ENCODE assay signal across 8 cellular contexts in the genomic region with DNA sequence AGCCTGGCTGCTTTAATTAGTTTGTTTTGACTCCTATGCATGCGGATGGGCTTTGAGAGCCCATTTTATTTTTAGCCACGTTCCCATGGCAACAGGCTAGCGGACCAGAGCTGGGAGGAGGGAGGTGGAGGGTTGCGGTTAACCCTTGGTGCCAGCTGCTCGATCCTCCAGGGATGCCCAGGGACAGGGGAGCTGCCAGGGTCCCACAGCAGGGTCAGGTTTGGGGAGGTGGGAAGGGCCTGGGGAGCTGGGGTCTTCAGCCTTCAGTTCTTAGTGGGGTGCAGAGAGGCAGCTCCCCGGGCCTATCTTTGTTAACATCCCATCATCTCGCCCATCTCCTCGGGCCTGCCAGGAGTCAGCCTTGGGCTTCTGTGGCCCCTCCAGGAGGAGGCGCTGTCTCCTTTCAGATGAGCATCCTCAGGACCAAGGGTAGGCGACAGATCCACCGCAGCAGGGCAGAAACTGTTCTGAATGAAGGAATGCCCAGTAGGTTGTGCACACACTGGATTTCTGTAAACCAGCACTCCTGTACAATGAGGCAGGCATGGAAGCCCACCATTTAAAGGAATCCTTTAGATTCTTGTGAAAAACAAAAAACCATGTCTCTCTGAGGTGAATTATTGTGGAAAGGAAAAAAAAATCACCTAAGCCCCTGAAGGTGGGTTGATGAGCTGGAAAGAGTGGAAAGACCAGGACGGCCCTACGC.
DNase-seq lines count a peak whose midpoint lies in the region; ATAC-seq and TF ChIP-seq lines count a peak whose summit lies in the region.

No MANE protein-coding gene starts in this region.

- BruUV-seq in OCI-LY7 (replicated peaks; lab: Mats Ljungman, UMichigan) = no TSS peak

- H3K9me3 ChIP-seq in OCI-LY7 (ENCODE audit: low read length) = no peaks in the 10 kb centered on the region

- intact Hi-C loops in CD14-positive monocyte (cut with micrococcal nuclease) = loop anchor here (2.0 to 10.0 kb wide), 7 partner anchors 76 to 445 kb away; partner anchors contain the start of gene C6orf89 (in 1 of the 2)
- intact Hi-C loops in OCI-LY7 (cut with micrococcal nuclease; ENCODE audit: unreplicated experiment) = loop anchor here (1.0 to 10.0 kb wide), 5 partner anchors 16 to 441 kb away; partner anchors contain the start of gene PIM1
- intact Hi-C loops in natural killer cell (cut with micrococcal nuclease) = loop anchor here (1.0 to 2.0 kb wide), 4 partner anchors 17 to 444 kb away; no protein-coding TSS in a partner anchor

- H3K27ac Mint-ChIP-seq in CD14-positive monocyte = no peak overlapping the region
- peak overlapping the region in 2 of 3 donors; percentile 32 to 36 for H3K27ac Mint-ChIP-seq in IgD-negative memory B cell
- H3K27ac Mint-ChIP-seq in natural killer cell = no peak overlapping the region
- H3K27ac Mint-ChIP-seq in stimulated activated effector memory CD8-positive, alpha-beta T cell treated with anti-CD3 and anti-CD28 coated beads, Interleukin-12 subunit alpha, Interleukin-12 subunit beta, amount 100 ng/mL, for 72 hours = peak overlapping the region; percentile 23

- H3K4me1 Mint-ChIP-seq in CD14-positive monocyte (peaks cover 28% of the 10 kb centered on the region), IgD-negative memory B cell (peaks cover 22 to 29% (median 27%) of the 10 kb centered on the region in 3 donors), natural killer cell (peaks cover 33 to 39% of the 10 kb centered on the region in 2 donors)
- peaks cover 42% of the 10 kb centered on the region for H3K4me1 Mint-ChIP-seq in stimulated activated effector memory CD8-positive, alpha-beta T cell treated with anti-CD3 and anti-CD28 coated beads, Interleukin-12 subunit alpha, Interleukin-12 subunit beta, amount 100 ng/mL, for 72 hours

- peak overlapping the region; percentile 24; the same call in 1 of the 2 replicates for H2AFZ ChIP-seq in OCI-LY7 (ENCODE audit: low read length)

- POLR2A ChIA-PET in OCI-LY7 (lab: Charles Lee) = interaction anchor here (1.1 to 1.9 kb wide), 5 partner anchors 13 to 168 kb away, joined by 3 to 8 read pairs (median 5); no protein-coding TSS in a partner anchor

- no peaks in the 10 kb centered on the region for H3K36me3 ChIP-seq in OCI-LY7 (ENCODE audit: insufficient read depth, low read length)

- CTCF ChIA-PET in OCI-LY7 (lab: Charles Lee; ENCODE audit: unreplicated experiment) = interaction anchor here (0.6 to 4.1 kb wide), 9 partner anchors 9 to 84 kb away, joined by 3 to 43 read pairs (median 3); no protein-coding TSS in a partner anchor

- DNase-seq in CD14-positive monocyte (ENCODE audit: low spot score) = peak; percentile 86
- DNase-seq in OCI-LY7 (ENCODE audit: low spot score) = peak; percentile 91
- peak; percentile 72 for DNase-seq in activated T-cell treated with anti-CD3 and anti-CD28 coated beads for 24 hours (ENCODE audit: low read depth)
- peak; percentile 76 for DNase-seq in natural killer cell
- peak; percentile 80 to 88 for DNase-seq in stimulated activated effector memory CD8-positive, alpha-beta T cell treated with anti-CD3 and anti-CD28 coated beads, Interleukin-12 subunit alpha, Interleukin-12 subunit beta, amount 100 ng/mL, for 72 hours (ENCODE audit: low spot score in 2 of 2)

- H3K4me2 ChIP-seq in OCI-LY7 (ENCODE audit: low read length) = peak overlapping the region; percentile 61

- H4K20me1 ChIP-seq in OCI-LY7 (ENCODE audit: insufficient read depth, low read length) = no peaks in the 10 kb centered on the region

- TF ChIP-seq CTCF in CD14-positive monocyte (IDR thresholded peaks at IDR 0.05) (peak; percentile 95), OCI-LY7 (conservative IDR thresholded peaks at IDR 0.05; ENCODE audit: low read length) (peak; percentile 99), natural killer cell (IDR thresholded peaks at IDR 0.05) (peak; percentile 91)

- H3K27me3 Mint-ChIP-seq in CD14-positive monocyte (ENCODE audit: low read depth in 3 of 3) (peaks cover 0 to 7% (median 2%) of the 10 kb centered on the region in 3 donors), IgD-negative memory B cell (no peaks in the 10 kb centered on the region), natural killer cell (ENCODE audit: low read depth in 2 of 2) (no peaks in the 10 kb centered on the region)

- H3K27ac ChIP-seq in OCI-LY7 (ENCODE audit: low read depth, low read length, poor library complexity, severe bottlenecking) = peak overlapping the region; percentile 4

- H3K4me1 ChIP-seq in OCI-LY7 (ENCODE audit: insufficient read depth, low read length, poor library complexity, severe bottlenecking) = peaks cover 45% of the 10 kb centered on the region

- peaks cover 2% of the 10 kb centered on the region in 2 donors for H3K36me3 Mint-ChIP-seq in CD14-positive monocyte
- H3K36me3 Mint-ChIP-seq in IgD-negative memory B cell = no peaks in the 10 kb centered on the region
- no peaks in the 10 kb centered on the region for H3K36me3 Mint-ChIP-seq in natural killer cell
- H3K36me3 Mint-ChIP-seq in stimulated activated effector memory CD8-positive, alpha-beta T cell treated with anti-CD3 and anti-CD28 coated beads, Interleukin-12 subunit alpha, Interleukin-12 subunit beta, amount 100 ng/mL, for 72 hours = peaks cover 4% of the 10 kb centered on the region

- no peaks in the 10 kb centered on the region for H3K79me2 ChIP-seq in OCI-LY7 (ENCODE audit: insufficient read depth, low read depth, low read length)

- H3K9me3 Mint-ChIP-seq in CD14-positive monocyte (no peaks in the 10 kb centered on the region), IgD-negative memory B cell (no peaks in the 10 kb centered on the region), natural killer cell (no peaks in the 10 kb centered on the region)
- H3K9me3 Mint-ChIP-seq in stimulated activated effector memory CD8-positive, alpha-beta T cell treated with anti-CD3 and anti-CD28 coated beads, Interleukin-12 subunit alpha, Interleukin-12 subunit beta, amount 100 ng/mL, for 72 hours = no peaks in the 10 kb centered on the region

- H3K4me3 Mint-ChIP-seq in CD14-positive monocyte = no peak overlapping the region
- H3K4me3 Mint-ChIP-seq in IgD-negative memory B cell = peak overlapping the region in 3 of 4 donors; percentile 4 to 72 (median 8)
- H3K4me3 Mint-ChIP-seq in natural killer cell = peak overlapping the region; percentile 35
- H3K4me3 Mint-ChIP-seq in stimulated activated effector memory CD8-positive, alpha-beta T cell treated with anti-CD3 and anti-CD28 coated beads, Interleukin-12 subunit alpha, Interleukin-12 subunit beta, amount 100 ng/mL, for 72 hours = no peak overlapping the region

- H3K4me3 ChIP-seq in OCI-LY7 (ENCODE audit: low read depth, low read length, poor library complexity, severe bottlenecking) = peak overlapping the region; percentile 2

- ATAC-seq in GM19438 (IDR thresholded peaks at IDR 0.05; ENCODE audit: low read depth, unreplicated experiment) = peak; percentile 58
- peak; percentile 87 for ATAC-seq in esophagus mucosa
- peak; percentile 82 to 93 (median 87) for ATAC-seq in natural killer cell
- ATAC-seq in stimulated activated effector memory CD8-positive, alpha-beta T cell treated with anti-CD3 and anti-CD28 coated beads, Interleukin-12 subunit alpha, Interleukin-12 subunit beta, amount 100 ng/mL, for 72 hours = peak; percentile 87

- no peaks in the 10 kb centered on the region for H3K9me2 ChIP-seq in OCI-LY7 (ENCODE audit: insufficient read depth, low read length)

Comparison
In these comparisons a context has a peak if more than half of its experiments do, and no peak if none do; other contexts are left out.
1. Peak in every context shown above with its lines: DNase-seq, ATAC-seq, H3K4me3 ChIP-seq and H3K27ac ChIP-seq.
2. H3K27ac Mint-ChIP-seq: peak in IgD-negative memory B cell (2 of 3) and stimulated activated effector memory CD8-positive, alpha-beta T cell treated with anti-CD3 and anti-CD28 coated beads, Interleukin-12 subunit alpha, Interleukin-12 subunit beta, amount 100 ng/mL, for 72 hours (single experiment); none in CD14-positive monocyte (0 of 7) and natural killer cell (0 of 2).
3. H3K4me3 Mint-ChIP-seq: peak in IgD-negative memory B cell (3 of 4) and natural killer cell (single experiment); none in CD14-positive monocyte (0 of 2) and stimulated activated effector memory CD8-positive, alpha-beta T cell treated with anti-CD3 and anti-CD28 coated beads, Interleukin-12 subunit alpha, Interleukin-12 subunit beta, amount 100 ng/mL, for 72 hours (single experiment).